15 cellular contexts compared by ENCODE assay signal in genomic region chr20:49207071-49207470, GRCh38. TPM values are rescaled to one million over a fixed set of nuclear protein-coding genes. Genes with fewer than 3 reads are reported as not detected.
DNase-seq lines count a peak whose midpoint lies in the region; ATAC-seq, FAIRE-seq and TF ChIP-seq lines count a peak whose summit lies in the region.
"Had no signal": no experiment of that assay in that cellular context is flagged by ENCODE, and none has a peak within 500 bp of the region (broad histone marks: within the 10 kb centered on the region; RNA-seq: fewer than 3 reads in every experiment).

No MANE protein-coding gene starts in this region.

- CTCF ChIA-PET in H1 (lab: Charles Lee; ENCODE audit: partially characterized antibody): interaction anchor here (0.6 to 7.1 kb wide), 13 partner anchors 9 to 151 kb away, joined by 3 to 52 read pairs (median 4); partner anchors contain the start of gene STAU1

- H4K20me1 ChIP-seq in OCI-LY3 (ENCODE audit: insufficient read depth, low read length) (no peaks in the 10 kb centered on the region), H1 (replicated peaks in 1 of 2; ENCODE audit: control insufficient read depth in 1 of 2, insufficient read depth in 2 of 2, low read length in 2 of 2) (no peaks in the 10 kb centered on the region)

- peak overlapping the region; percentile 68; the same call in 1 of the 2 replicates for H4K8ac ChIP-seq in H1 (ENCODE audit: extremely low read depth, insufficient read depth, low read length)

- H3K14ac ChIP-seq in H1 (ENCODE audit: insufficient read length): no peak overlapping the region

- no peak overlapping the region for H3K4ac ChIP-seq in H1 (replicated peaks; ENCODE audit: insufficient read length, low read depth, low read length)

- H3K23me2 ChIP-seq in H1 (ENCODE audit: low read depth, low read length): no peaks in the 10 kb centered on the region

- no peak overlapping the region for H2BK20ac ChIP-seq in H1 (ENCODE audit: low read length)

- H3K4me1 ChIP-seq in BE2C (no peaks in the 10 kb centered on the region), OCI-LY3 (ENCODE audit: low read length) (no peaks in the 10 kb centered on the region), H1 (replicated peaks in 1 of 4; ENCODE audit: control insufficient read depth in 3 of 4, insufficient read depth in 4 of 4, low read length in 3 of 4) (0 out of 7 replicates have a peak, but pooled peaks cover 0 to 2% (median 0%) of the 10 kb centered on the region in 4 experiments), heart right ventricle (no peaks in the 10 kb centered on the region), uterus (no peaks in the 10 kb centered on the region)
- H3K4me1 ChIP-seq: gastroesophageal sphincter, suprapubic skin had no signal

- H2BK12ac ChIP-seq in H1 (ENCODE audit: low read depth, low read length): no peak overlapping the region

- no peak overlapping the region for H3K56ac ChIP-seq in H1 (replicated peaks; ENCODE audit: insufficient read length, low read depth, low read length)

- H2AFZ ChIP-seq in OCI-LY3 (ENCODE audit: low read depth, low read length) (peak overlapping the region; percentile 52; the same call in 1 of the 2 replicates), H1 (ENCODE audit: low read length) (no peak overlapping the region)

- peak; percentile 43 for DNase-seq in BE2C
- DNase-seq in H1 (ENCODE audit: low read depth in 1 of 2, low spot score in 2 of 2): peak; percentile 25 to 59
- DNase-seq in heart right ventricle: no peak
- DNase-seq in NCI-H345 treated with DMSO at 0.1 percent for 48 hours (lab: John Stamatoyannopoulos, UW; ENCODE audit: unreplicated experiment): no peak
- no peak for DNase-seq in uterus
- DNase-seq: cerebellar nuclear complex; NCI-H510A treated with DMSO at 0.1 percent for 48 hours; stimulated activated CD4-positive, alpha-beta T cell treated with anti-CD3 and anti-CD28 coated beads, Interleukin-4, amount 100 ng/mL, for 4 hours had no signal

- TF ChIP-seq POLR2A in H1 (IDR thresholded peaks at IDR 0.05; ENCODE audit: control extremely low read depth in 1 of 2, low read depth in 2 of 2, low read length in 2 of 2) (no peak), uterus (IDR thresholded peaks at IDR 0.05) (no peak)

- H3K9me3 ChIP-seq in BE2C (no peaks in the 10 kb centered on the region), OCI-LY3 (ENCODE audit: insufficient read depth, low read length) (peaks cover 11% of the 10 kb centered on the region), H1 (ENCODE audit: insufficient read depth in 2 of 2, low read depth in 1 of 2, low read length in 1 of 2) (peaks cover 0 to 3% of the 10 kb centered on the region in 2 experiments; a peak in 2 of 4 replicates), heart right ventricle (peaks cover 0 to 16% (median 10%) of the 10 kb centered on the region in 11 donors), uterus (peaks cover 0 to 3% of the 10 kb centered on the region in 2 donors)
- H3K9me3 ChIP-seq: pancreas, suprapubic skin had no signal

- ATAC-seq in heart right ventricle (no peak), GM19397 (IDR thresholded peaks at IDR 0.05; ENCODE audit: unreplicated experiment) (no peak)
- ATAC-seq: gastroesophageal sphincter, pancreas had no signal

- no peak overlapping the region for H3K9ac ChIP-seq in OCI-LY3 (ENCODE audit: low read length)
- H3K9ac ChIP-seq in H1 (replicated peaks in 1 of 4; ENCODE audit: extremely low read depth in 1 of 4, low read depth in 3 of 4, low read length in 3 of 4): no peak overlapping the region

- H3K4me3 ChIP-seq in BE2C (ENCODE audit: low read depth, low read length) (no peak overlapping the region), OCI-LY3 (ENCODE audit: low read length) (no peak overlapping the region), H1 (ENCODE audit: extremely low read depth in 1 of 4, insufficient read depth in 2 of 4, low read depth in 3 of 4, low read length in 4 of 4) (no peak overlapping the region), heart right ventricle (no peak overlapping the region), uterus (no peak overlapping the region)
- H3K4me3 ChIP-seq: gastroesophageal sphincter, lung, pancreas, suprapubic skin had no signal

- FAIRE-seq in H1 (lab: Jason Lieb, UNC): no peak
- FAIRE-seq: pancreas had no signal

- H3K36me3 ChIP-seq in BE2C (no peaks in the 10 kb centered on the region), OCI-LY3 (replicated peaks; ENCODE audit: low read depth, low read length) (no peaks in the 10 kb centered on the region), H1 (ENCODE audit: control insufficient read depth in 2 of 4, insufficient read depth in 4 of 4, low read length in 3 of 4) (no peaks in the 10 kb centered on the region), heart right ventricle (no peaks in the 10 kb centered on the region), uterus (no peaks in the 10 kb centered on the region)
- H3K36me3 ChIP-seq: gastroesophageal sphincter, pancreas, suprapubic skin had no signal

- peak; percentile 52 to 63; a peak in 3 of 4 replicates for TF ChIP-seq RAD21 in H1 (IDR thresholded peaks at IDR 0.05 in 1 of 2, conservative IDR thresholded peaks at IDR 0.05 in 1 of 2; ENCODE audit: low read depth in 2 of 2, low read length in 2 of 2)

- no peak for TF ChIP-seq EP300 in H1 (IDR thresholded peaks at IDR 0.05; ENCODE audit: borderline replicate concordance in 1 of 2, low read depth in 2 of 2, low read length in 2 of 2)

- POLR2A ChIA-PET in H1 (lab: Charles Lee; ENCODE audit: partially characterized antibody): interaction anchor here (1.2 to 1.8 kb wide), 4 partner anchors 10 to 76 kb away, joined by 3 to 5 read pairs (median 4); partner anchors contain the start of gene DDX27

- no peaks in the 10 kb centered on the region for H3K79me1 ChIP-seq in H1 (ENCODE audit: low read depth, low read length)

- H3K27me3 ChIP-seq in BE2C (no peaks in the 10 kb centered on the region), OCI-LY3 (ENCODE audit: low read depth, low read length) (no peaks in the 10 kb centered on the region), H1 (replicated peaks in 1 of 4; ENCODE audit: control insufficient read depth in 3 of 4, extremely low read depth in 1 of 4, insufficient read depth in 3 of 4, low read length in 3 of 4) (no peaks in the 10 kb centered on the region), heart right ventricle (no peaks in the 10 kb centered on the region), uterus (no peaks in the 10 kb centered on the region)
- H3K27me3 ChIP-seq: gastroesophageal sphincter, pancreas, suprapubic skin had no signal

- no peak overlapping the region for H4K5ac ChIP-seq in H1 (ENCODE audit: insufficient read length, low read depth, low read length)

- TF ChIP-seq CTCF in BE2C (IDR thresholded peaks at IDR 0.05; ENCODE audit: low read depth, low read length) (peak; percentile 41), GM12872 (IDR thresholded peaks at IDR 0.05; ENCODE audit: insufficient read depth, low read depth, low read length) (peak; percentile 47; the same call in 2 of the 3 replicates), OCI-LY3 (IDR thresholded peaks at IDR 0.05; ENCODE audit: low read depth, low read length) (peak; percentile 53; the same call in 1 of the 2 replicates), H1 (IDR thresholded peaks at IDR 0.05; ENCODE audit: control extremely low read depth in 1 of 3, insufficient read depth in 1 of 3, low read depth in 1 of 3, low read length in 3 of 3) (peak; percentile 61 to 72 (median 64)), heart right ventricle (IDR thresholded peaks at IDR 0.05) (no peak), uterus (IDR thresholded peaks at IDR 0.05) (no peak)

- H3K27ac ChIP-seq in OCI-LY3 (ENCODE audit: low read length) (no peak overlapping the region), H1 (ENCODE audit: low read depth, low read length) (no peak overlapping the region), heart right ventricle (no peak overlapping the region), uterus (no peak overlapping the region)
- H3K27ac ChIP-seq: gastroesophageal sphincter, pancreas, suprapubic skin had no signal

- H4K91ac ChIP-seq in H1 (replicated peaks; ENCODE audit: insufficient read length, low read length): no peak overlapping the region

- H3K4me2 ChIP-seq in OCI-LY3 (ENCODE audit: low read length): no peak overlapping the region
- no peak overlapping the region for H3K4me2 ChIP-seq in H1 (ENCODE audit: insufficient read depth in 1 of 2, low read depth in 2 of 2, low read length in 2 of 2)

- 88% methylated on average over 6 of the region's 6 CpGs; no CpG with 5 or more reads in 1 of the 2 experiments for WGBS in H1 (ENCODE audit: extremely low coverage in 1 of 2, insufficient coverage in 1 of 2, insufficient read length in 1 of 2, insufficient replicate concordance in 2 of 2, low coverage in 1 of 2, low lambda C conversion rate in 2 of 2, missing lambda C conversion rate in 1 of 2), 2 experiments
- WGBS in heart right ventricle, 2 donors: 91 to 93% methylated on average over 6 of the region's 6 CpGs

- H2AK5ac ChIP-seq in H1 (ENCODE audit: low read depth, low read length): no peak overlapping the region

- H2BK120ac ChIP-seq in H1 (replicated peaks; ENCODE audit: low read depth, low read length): no peak overlapping the region

- H3K18ac ChIP-seq in H1 (ENCODE audit: extremely low read depth, low read length): no peak overlapping the region

- intact Hi-C loops in heart right ventricle (cut with DNase I) (no loop called here), uterus (cut with DNase I; ENCODE audit: low total_unique reads) (no loop called here)

- no peak overlapping the region for H2BK15ac ChIP-seq in H1 (ENCODE audit: low read length)

- no peak overlapping the region for H2BK5ac ChIP-seq in H1 (ENCODE audit: low read depth, low read length)

- H3K23ac ChIP-seq in H1 (ENCODE audit: insufficient read length): no peak overlapping the region

- H3K79me2 ChIP-seq in OCI-LY3 (ENCODE audit: low read length) (no peaks in the 10 kb centered on the region), H1 (ENCODE audit: control insufficient read depth in 1 of 2, insufficient read depth in 2 of 2, low read length in 2 of 2) (no peaks in the 10 kb centered on the region)

RNA-seq across cellular contexts. Expression of gene DDX27, which starts 12.1 kb away (rescaled TPM):
- polyA plus RNA-seq in BE2C (2012; ENCODE audit: insufficient read depth, insufficient read length, low read depth): 162 TPM
- 49.3 and 51.0 TPM in 2 replicates for total RNA-seq in H1 (2021; fragmentation: NEBNext Ultra II Directional; extraction: Animal tissue kit (Norgen Biotek cat#: 25700))
- polyA plus RNA-seq in H1 (2011; rRNA removed): 42.7 and 86.3 TPM in 2 replicates
- polyA plus RNA-seq in H1 (2011; cell fraction: cytosol; rRNA removed): 53.3 TPM
- polyA plus RNA-seq in H1 (2011; cell fraction: nucleus; rRNA removed): 69.1 TPM
- 49.3 to 58.1 TPM (median 52.1 TPM) in 4 replicates for polyA plus RNA-seq in H1 (2012, experiment 1 of 2)
- 11.9 TPM for polyA plus RNA-seq in H1 (2012, experiment 2 of 2)
- 54.3 TPM for polyA plus RNA-seq in H1 (2013, experiment 1 of 2)
- 52.4 TPM for polyA plus RNA-seq in H1 (2013, experiment 2 of 2)
- 31.4 and 37.4 TPM in 2 replicates for polyA minus RNA-seq in H1 (2011; rRNA and poly(A)+ RNA removed)
- polyA minus RNA-seq in H1 (2011; cell fraction: cytosol; rRNA and poly(A)+ RNA removed): 28.9 TPM
- polyA minus RNA-seq in H1 (2011; cell fraction: nucleus; rRNA and poly(A)+ RNA removed): 30.0 TPM
- 10 to 100 TPM; 11.0 to 16.5 (median 12.8) TPM for total RNA-seq in heart right ventricle
- 10 to 100 TPM; 15.1 to 26.2 TPM for polyA plus RNA-seq in heart right ventricle
- 10 to 100 TPM; 11.8 to 35.8 (median 26.5) TPM for total RNA-seq in uterus

RNA-seq across cellular contexts. Expression of gene STAU1, which starts 18.9 kb away (rescaled TPM):
- polyA plus RNA-seq in BE2C (2012; ENCODE audit: insufficient read depth, insufficient read length, low read depth): 71.9 TPM
- total RNA-seq in H1 (2021; fragmentation: NEBNext Ultra II Directional; extraction: Animal tissue kit (Norgen Biotek cat#: 25700)): 107 and 111 TPM in 2 replicates
- polyA plus RNA-seq in H1 (2011; rRNA removed) (37.5 and 41.4 TPM in 2 replicates), heart right ventricle (10 to 100 TPM; 18.0 to 31.3 TPM)
- 44.3 TPM for polyA plus RNA-seq in H1 (2011; cell fraction: cytosol; rRNA removed)
- 33.0 TPM for polyA plus RNA-seq in H1 (2011; cell fraction: nucleus; rRNA removed)
- polyA plus RNA-seq in H1 (2012, experiment 1 of 2): 59.7 to 74.0 TPM (median 69.1 TPM) in 4 replicates
- 43.0 TPM for polyA plus RNA-seq in H1 (2012, experiment 2 of 2)
- polyA plus RNA-seq in H1 (2013, experiment 1 of 2): 71.6 TPM
- 73.4 TPM for polyA plus RNA-seq in H1 (2013, experiment 2 of 2)
- 42.8 and 44.9 TPM in 2 replicates for polyA minus RNA-seq in H1 (2011; rRNA and poly(A)+ RNA removed)
- 44.7 TPM for polyA minus RNA-seq in H1 (2011; cell fraction: cytosol; rRNA and poly(A)+ RNA removed)
- polyA minus RNA-seq in H1 (2011; cell fraction: nucleus; rRNA and poly(A)+ RNA removed): 35.6 TPM
- total RNA-seq in heart right ventricle (10 to 100 TPM; 52.2 to 94.3 (median 72.6) TPM), uterus (10 to 100 TPM; 52.6 to 97.1 (median 73.3) TPM)

Comparison
In these comparisons a context has a peak if more than half of its experiments do, and no peak if none do; other contexts are left out.
1. DNase-seq: peak in BE2C (single experiment) and H1 (2 of 2); none in heart right ventricle (0 of 2), NCI-H345 treated with DMSO at 0.1 percent for 48 hours (single experiment) and uterus (0 of 2).
2. CTCF ChIP-seq: peak in BE2C (single experiment), GM12872 (single experiment), OCI-LY3 (single experiment) and H1 (3 of 3); none in heart right ventricle (0 of 9) and uterus (0 of 4).